In the genomic region with DNA sequence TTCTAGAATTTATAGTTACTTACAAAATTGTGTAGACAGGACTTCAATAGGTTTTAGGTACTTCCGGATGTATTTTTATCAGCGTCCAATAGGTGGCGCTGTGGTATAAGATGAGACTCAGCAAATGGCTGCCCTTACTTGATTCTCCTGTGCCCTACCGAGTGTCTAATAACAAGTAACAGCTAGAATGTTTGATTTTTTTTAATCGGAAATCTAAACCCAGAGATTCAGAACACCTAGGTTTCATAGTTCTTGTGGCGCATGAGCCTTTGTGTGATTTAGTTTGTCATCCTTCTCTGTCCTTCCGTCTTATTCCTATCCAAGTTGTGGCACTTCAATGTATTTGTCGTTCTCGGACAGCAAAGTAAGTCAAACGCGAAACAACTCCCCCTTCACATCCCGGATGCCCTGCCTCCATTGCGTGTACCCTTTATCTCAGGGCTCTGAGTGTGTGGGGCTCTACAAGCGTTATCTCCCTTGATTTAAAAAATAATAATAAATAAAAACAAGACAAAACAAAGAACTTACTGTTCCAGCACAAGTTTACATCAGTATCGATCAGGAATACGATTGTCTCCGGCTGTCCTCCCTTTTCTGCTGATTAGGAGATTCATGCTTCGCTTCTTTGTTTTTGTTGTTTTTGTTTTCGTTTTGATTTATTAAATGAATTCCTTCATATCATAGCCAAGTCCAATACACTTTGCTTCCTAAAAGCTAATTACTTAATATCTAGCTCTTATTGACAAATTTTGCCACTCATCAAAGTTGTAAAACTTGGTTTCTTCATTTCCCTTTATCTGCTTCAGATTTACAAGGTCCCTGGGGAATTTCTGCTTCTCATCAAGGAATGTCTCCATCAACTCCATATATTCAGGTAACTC, we compare ENCODE assay signal across 8 cellular contexts. TPM values are rescaled to one million over a fixed set of nuclear protein-coding genes. Genes with fewer than 3 reads are reported as not detected.
A peak's percentile ranks its signal among the peaks of the same experiment; 100 is the strongest.
DNase-seq lines count a peak whose midpoint lies in the region; ATAC-seq and TF ChIP-seq lines count a peak whose summit lies in the region.

No MANE protein-coding gene starts in this region.

- no peaks in the 10 kb centered on the region for H3F3A ChIP-seq in PC-3 (ENCODE audit: low read length, unreplicated experiment)

- no peaks in the 10 kb centered on the region; the same call in 1 of the 2 replicates for H3K36me3 ChIP-seq in PC-3 (ENCODE audit: low read depth, low read length)
- no peaks in the 10 kb centered on the region for H3K36me3 ChIP-seq in esophagus squamous epithelium
- H3K36me3 ChIP-seq in naive thymus-derived CD4-positive, alpha-beta T cell (ENCODE audit: control insufficient read depth in 2 of 3, insufficient read depth in 3 of 3, low read length in 3 of 3): no peaks in the 10 kb centered on the region

- WGBS in esophagus squamous epithelium, 2 donors: 24 to 26% methylated on average over 19 of the region's 19 CpGs

- H3K36me3 Mint-ChIP-seq in activated T-cell treated with anti-CD3 and anti-CD28 coated beads, Interleukin-2, amount 50 U/mL, for 24 hours (ENCODE audit: low read depth): no peaks in the 10 kb centered on the region
- no peaks in the 10 kb centered on the region for H3K36me3 Mint-ChIP-seq in naive thymus-derived CD4-positive, alpha-beta T cell
- H3K36me3 Mint-ChIP-seq in stimulated activated memory B cell treated with anti-CD40 and anti-IgM and Interleukin-4, amounts not matched to agents 10 μg/mL and 1 μg/mL and 100 μg/mL, for 72 hours: no peaks in the 10 kb centered on the region

- no peaks in the 10 kb centered on the region for H4K20me1 ChIP-seq in PC-3 (ENCODE audit: low read length)

- peak overlapping the region; percentile 92 for H3K27ac Mint-ChIP-seq in activated T-cell treated with anti-CD3 and anti-CD28 coated beads, Interleukin-2, amount 50 U/mL, for 24 hours
- H3K27ac Mint-ChIP-seq in naive thymus-derived CD4-positive, alpha-beta T cell: peak overlapping the region; percentile 70 to 96 (median 92)
- peak overlapping the region; percentile 81 for H3K27ac Mint-ChIP-seq in stimulated activated memory B cell treated with anti-CD40 and anti-IgM and Interleukin-4, amounts not matched to agents 10 μg/mL and 1 μg/mL and 100 μg/mL, for 72 hours

- H3K27me3 Mint-ChIP-seq in activated T-cell treated with anti-CD3 and anti-CD28 coated beads, Interleukin-2, amount 50 U/mL, for 24 hours: no peaks in the 10 kb centered on the region
- H3K27me3 Mint-ChIP-seq in naive thymus-derived CD4-positive, alpha-beta T cell: peaks cover 0 to 5% (median 0%) of the 10 kb centered on the region in 5 donors
- H3K27me3 Mint-ChIP-seq in stimulated activated memory B cell treated with anti-CD40 and anti-IgM and Interleukin-4, amounts not matched to agents 10 μg/mL and 1 μg/mL and 100 μg/mL, for 72 hours: no peaks in the 10 kb centered on the region

- H2AFZ ChIP-seq in PC-3 (ENCODE audit: low read length): peak overlapping the region; percentile 73

- peak overlapping the region; percentile 71 for H3K4me3 ChIP-seq in PC-3 (ENCODE audit: low read length)
- H3K4me3 ChIP-seq in esophagus squamous epithelium: peak overlapping the region; percentile 21 to 61 (median 46)
- peak overlapping the region; percentile 72 for H3K4me3 ChIP-seq in naive thymus-derived CD4-positive, alpha-beta T cell (ENCODE audit: low read length)

- peaks cover 21% of the 10 kb centered on the region for H3K4me1 Mint-ChIP-seq in activated T-cell treated with anti-CD3 and anti-CD28 coated beads, Interleukin-2, amount 50 U/mL, for 24 hours (ENCODE audit: low read depth)
- peaks cover 0 to 14% (median 6%) of the 10 kb centered on the region in 7 donors for H3K4me1 Mint-ChIP-seq in naive thymus-derived CD4-positive, alpha-beta T cell
- peaks cover 7% of the 10 kb centered on the region for H3K4me1 Mint-ChIP-seq in stimulated activated memory B cell treated with anti-CD40 and anti-IgM and Interleukin-4, amounts not matched to agents 10 μg/mL and 1 μg/mL and 100 μg/mL, for 72 hours

- DNase-seq in DMS114 treated with DMSO at 0.1 percent for 48 hours (lab: John Stamatoyannopoulos, UW; ENCODE audit: unreplicated experiment) (peak; percentile 95), KG1 (lab: John Stamatoyannopoulos, UW) (peak; percentile 84), PC-3 (peak; percentile 65), esophagus squamous epithelium (lab: John Stamatoyannopoulos, UW) (peak; percentile 1)
- peak; percentile 53 for DNase-seq in activated T-cell treated with anti-CD3 and anti-CD28 coated beads, Interleukin-2, amount 50 U/mL, for 24 hours
- DNase-seq in naive thymus-derived CD4-positive, alpha-beta T cell: peak; percentile 42 to 93 (median 88)

- POLR2A ChIA-PET in PC-3 (lab: Charles Lee; ENCODE audit: unreplicated experiment): no interaction called here
- POLR2A ChIA-PET in naive thymus-derived CD4-positive, alpha-beta T cell (lab: Charles Lee): interaction anchor here (0.8 to 2.2 kb wide), 3 partner anchors 50 to 289 kb away, joined by 3 to 8 read pairs (median 4); a partner anchor contains a TSS

- H3K9me2 ChIP-seq in PC-3 (replicated peaks; ENCODE audit: low read length): no peaks in the 10 kb centered on the region

- H3K79me2 ChIP-seq in PC-3 (ENCODE audit: low read length): no peaks in the 10 kb centered on the region

- H3K4me3 Mint-ChIP-seq in activated T-cell treated with anti-CD3 and anti-CD28 coated beads, Interleukin-2, amount 50 U/mL, for 24 hours: peak overlapping the region; percentile 80
- H3K4me3 Mint-ChIP-seq in naive thymus-derived CD4-positive, alpha-beta T cell: peak overlapping the region; percentile 74 to 93 (median 88)
- H3K4me3 Mint-ChIP-seq in stimulated activated memory B cell treated with anti-CD40 and anti-IgM and Interleukin-4, amounts not matched to agents 10 μg/mL and 1 μg/mL and 100 μg/mL, for 72 hours: peak overlapping the region; percentile 88

- TF ChIP-seq POLR2A in esophagus squamous epithelium (IDR thresholded peaks at IDR 0.05): no peak

- H3K27ac ChIP-seq in PC-3 (ENCODE audit: low read length) (no peak overlapping the region), esophagus squamous epithelium (peak overlapping the region; percentile 61 to 74 (median 66))
- H3K27ac ChIP-seq in naive thymus-derived CD4-positive, alpha-beta T cell (ENCODE audit: low read depth, low read length): peak overlapping the region; percentile 74

- H3K9me3 ChIP-seq in PC-3 (ENCODE audit: low read length) (no peaks in the 10 kb centered on the region), esophagus squamous epithelium (no peaks in the 10 kb centered on the region)
- no peaks in the 10 kb centered on the region for H3K9me3 ChIP-seq in naive thymus-derived CD4-positive, alpha-beta T cell (ENCODE audit: control insufficient read depth in 2 of 3, low read length in 3 of 3)

- H3K9ac ChIP-seq in PC-3 (ENCODE audit: low read length): no peak overlapping the region

- CTCF ChIA-PET in PC-3 (lab: Charles Lee): no interaction called here
- CTCF ChIA-PET in naive thymus-derived CD4-positive, alpha-beta T cell (lab: Charles Lee): interaction anchor here (1.0 to 1.6 kb wide), 5 partner anchors 50 to 327 kb away, joined by 3 to 8 read pairs (median 4); a partner anchor contains a TSS

- H3K9me3 Mint-ChIP-seq in activated T-cell treated with anti-CD3 and anti-CD28 coated beads, Interleukin-2, amount 50 U/mL, for 24 hours: no peaks in the 10 kb centered on the region
- H3K9me3 Mint-ChIP-seq in naive thymus-derived CD4-positive, alpha-beta T cell: no peaks in the 10 kb centered on the region
- H3K9me3 Mint-ChIP-seq in stimulated activated memory B cell treated with anti-CD40 and anti-IgM and Interleukin-4, amounts not matched to agents 10 μg/mL and 1 μg/mL and 100 μg/mL, for 72 hours: no peaks in the 10 kb centered on the region

- H3K4me1 ChIP-seq in PC-3 (ENCODE audit: insufficient read depth, low read length) (no peaks in the 10 kb centered on the region), esophagus squamous epithelium (peaks cover 0 to 9% (median 0%) of the 10 kb centered on the region in 3 donors)
- H3K4me1 ChIP-seq in naive thymus-derived CD4-positive, alpha-beta T cell (ENCODE audit: control insufficient read depth in 2 of 2, insufficient read depth in 2 of 2, low read length in 2 of 2): no peaks in the 10 kb centered on the region

- no TSS peak for BruUV-seq in PC-3 (replicated peaks; lab: Mats Ljungman, UMichigan)

- ATAC-seq in GM21576 (IDR thresholded peaks at IDR 0.05; ENCODE audit: unreplicated experiment) (peak; percentile 87), PC-3 (peak; percentile 77)
- peak; percentile 100 for ATAC-seq in naive thymus-derived CD4-positive, alpha-beta T cell
- ATAC-seq in stimulated activated memory B cell treated with anti-CD40 and anti-IgM and Interleukin-4, amounts not matched to agents 10 μg/mL and 1 μg/mL and 100 μg/mL, for 72 hours: peak; percentile 91

- intact Hi-C loops in PC-3 (cut with micrococcal nuclease): no loop called here
- intact Hi-C loops in esophagus squamous epithelium (cut with DNase I): no loop called here
- intact Hi-C loops in naive thymus-derived CD4-positive, alpha-beta T cell (cut with micrococcal nuclease): loop anchor here (1.0 to 5.0 kb wide), 6 partner anchors 50 to 326 kb away; a partner anchor contains a TSS

- no peaks in the 10 kb centered on the region for H3K27me3 ChIP-seq in PC-3 (ENCODE audit: low read length)
- no peaks in the 10 kb centered on the region for H3K27me3 ChIP-seq in esophagus squamous epithelium
- no peaks in the 10 kb centered on the region for H3K27me3 ChIP-seq in naive thymus-derived CD4-positive, alpha-beta T cell (ENCODE audit: control insufficient read depth in 2 of 2, insufficient read depth in 2 of 2, low read length in 2 of 2)

- peak overlapping the region; percentile 95 for H3K4me2 ChIP-seq in PC-3 (ENCODE audit: low read length)

- peak; percentile 78 for TF ChIP-seq CTCF in PC-3 (conservative IDR thresholded peaks at IDR 0.05; ENCODE audit: low read depth, low read length)
- peak; percentile 81 to 89 (median 85) for TF ChIP-seq CTCF in esophagus squamous epithelium (IDR thresholded peaks at IDR 0.05)

RNA-seq across cellular contexts. Expression of a gene that starts 50.7 kb away (rescaled TPM):
- total RNA-seq in PC-3 (2014; rRNA removed) (54.7 and 55.3 TPM in 2 replicates), esophagus squamous epithelium (10 to 100 TPM; 19.4 to 43.5 (median 37.9) TPM)
- total RNA-seq in naive thymus-derived CD4-positive, alpha-beta T cell: 10 to 100 TPM; 15.9 to 46.5 (median 41.3) TPM
- polyA plus RNA-seq in naive thymus-derived CD4-positive, alpha-beta T cell: 10 to 100 TPM; 29.9 to 32.1 TPM

Comparison
In these comparisons a context has a peak if more than half of its experiments do, and no peak if none do; other contexts are left out.
1. DNase-seq: peak in every context shown above with its lines; median percentile 95 in DMS114 treated with DMSO at 0.1 percent for 48 hours; 88 in naive thymus-derived CD4-positive, alpha-beta T cell; 84 in KG1; 65 in PC-3; 53 in activated T-cell treated with anti-CD3 and anti-CD28 coated beads, Interleukin-2, amount 50 U/mL, for 24 hours; 1 in esophagus squamous epithelium.
2. intact Hi-C loops: an anchor here in naive thymus-derived CD4-positive, alpha-beta T cell (1.0 to 5.0 kb wide); none called in PC-3 and esophagus squamous epithelium.